Comparison of ENCODE assay signal across 13 cellular contexts in genomic region chr1:77846966-77847365, GRCh38. TPM values are rescaled to one million over a fixed set of nuclear protein-coding genes. Genes with fewer than 3 reads are reported as not detected.
DNase-seq lines count a peak whose midpoint lies in the region; TF ChIP-seq lines count a peak whose summit lies in the region.
"Had no signal": no experiment of that assay in that cellular context is flagged by ENCODE, and none has a peak within 500 bp of the region (broad histone marks: within the 10 kb centered on the region; RNA-seq: fewer than 3 reads in every experiment).

No MANE protein-coding gene starts in this region.

- WGBS in tibial nerve, 2 donors = 46 to 53% methylated on average over 3 of the region's 3 CpGs

- H3K27ac ChIP-seq in Karpas-422 (ENCODE audit: low read length) (peak overlapping the region; percentile 82), tibial nerve (no peak overlapping the region)
- H3K27ac ChIP-seq: A549, GM23248 had no signal

- H3K9me2 ChIP-seq in Karpas-422 (replicated peaks; ENCODE audit: insufficient read depth, low read length) = no peaks in the 10 kb centered on the region

- no peaks in the 10 kb centered on the region for H4K20me1 ChIP-seq in Karpas-422 (ENCODE audit: insufficient read depth, low read depth, low read length)

- 0 out of 2 replicates have a peak overlapping the region, but pooled peaks have one; percentile 1 for H2AFZ ChIP-seq in Karpas-422 (ENCODE audit: low read length)
- H2AFZ ChIP-seq: GM23248 had no signal

- no peak for TF ChIP-seq EP300 in tibial nerve (IDR thresholded peaks at IDR 0.05)

- H3K27me3 ChIP-seq in Karpas-422 (ENCODE audit: low read length) = no peaks in the 10 kb centered on the region
- H3K27me3 ChIP-seq in tibial nerve = no peaks in the 10 kb centered on the region

- no peak for TF ChIP-seq CTCF in cardiac fibroblast (IDR thresholded peaks at IDR 0.05; ENCODE audit: low read depth, low read length)
- no peak for TF ChIP-seq CTCF in fibroblast of pulmonary artery (IDR thresholded peaks at IDR 0.05; ENCODE audit: low read length, missing control alignments)
- no peak for TF ChIP-seq CTCF in tibial nerve (IDR thresholded peaks at IDR 0.05)

- peak overlapping the region; percentile 73 for H3K4me2 ChIP-seq in Karpas-422 (ENCODE audit: low read depth, low read length, poor library complexity, severe bottlenecking)
- H3K4me2 ChIP-seq: A549 had no signal

- H3K4me1 ChIP-seq in Karpas-422 (ENCODE audit: low read length) (peaks cover 39% of the 10 kb centered on the region), tibial nerve (peaks cover 0 to 5% (median 0%) of the 10 kb centered on the region in 4 donors)
- H3K4me1 ChIP-seq: A549 had no signal

- H3K36me3 ChIP-seq in Karpas-422 (ENCODE audit: insufficient read depth, low read length) (no peaks in the 10 kb centered on the region), tibial nerve (peaks cover 0 to 19% (median 0%) of the 10 kb centered on the region in 3 donors)

- H3K9me3 ChIP-seq in Karpas-422 (ENCODE audit: low read length) = no peaks in the 10 kb centered on the region
- H3K9me3 ChIP-seq in tibial nerve = no peaks in the 10 kb centered on the region
- H3K9me3 ChIP-seq: A549 had no signal

- no peak for TF ChIP-seq POLR2A in tibial nerve (IDR thresholded peaks at IDR 0.05)

- H3K9ac ChIP-seq in Karpas-422 (ENCODE audit: low read length) = peak overlapping the region; percentile 59
- H3K9ac ChIP-seq: GM23248 had no signal

- H3K4me3 ChIP-seq in Karpas-422 (ENCODE audit: low read length) = peak overlapping the region; percentile 58
- no peak overlapping the region for H3K4me3 ChIP-seq in cardiac fibroblast (replicated peaks in 1 of 2; ENCODE audit: low read depth in 2 of 2, low read length in 2 of 2)
- no peak overlapping the region for H3K4me3 ChIP-seq in fibroblast of pulmonary artery (replicated peaks; ENCODE audit: low read depth, low read length)
- no peak overlapping the region for H3K4me3 ChIP-seq in tibial nerve
- H3K4me3 ChIP-seq: A549, GM23248 had no signal

- DNase-seq in Karpas-422 (no peak), cardiac fibroblast (ENCODE audit: low read depth in 2 of 2) (peak; percentile 35 to 45), fibroblast of pulmonary artery (ENCODE audit: low read depth) (peak; percentile 48), NCI-H446 (lab: John Stamatoyannopoulos, UW) (no peak), NOMO-1 treated with dmso at 0.1 percent for 144 hours (lab: John Stamatoyannopoulos, UW; ENCODE audit: unreplicated experiment) (no peak), tibial nerve (ENCODE audit: low spot score in 2 of 2) (no peak)
- DNase-seq: CD4-positive, CD25-positive, alpha-beta regulatory T cell; DMS53; GM23248; H9; IMR-90 had no signal

- 0 out of 2 replicates have a peak, but pooled peaks cover 3% of the 10 kb centered on the region for H3K79me2 ChIP-seq in Karpas-422 (ENCODE audit: low read length)

RNA-seq across cellular contexts. Expression of gene NEXN, which starts 41.5 kb away (rescaled TPM):
- total RNA-seq in Karpas-422 (2014; rRNA removed; shearing (Covaris generic); ENCODE audit: low replicate concordance) = 0.41 TPM in 1 of 2 replicates, not detected in the other
- 10 to 100 TPM; 18.0 to 22.8 (median 20.5) TPM for total RNA-seq in tibial nerve
- total RNA-seq: HT-29 had no signal

Comparison
In these comparisons a context has a peak if more than half of its experiments do, and no peak if none do; other contexts are left out.
1. DNase-seq: peak in cardiac fibroblast (2 of 2) and fibroblast of pulmonary artery (single experiment); none in Karpas-422 (single experiment), NCI-H446 (0 of 2), NOMO-1 treated with dmso at 0.1 percent for 144 hours (single experiment) and tibial nerve (0 of 2).
2. RNA of gene NEXN, which starts 41.5 kb away (total RNA-seq): 18.0 to 22.8 TPM in tibial nerve; 0.41 TPM in Karpas-422; every median in the first group is over 10 times any median in the second.